In genomic region chr2:201237486-201238241, GRCh38 we compare ENCODE assay signal across 12 cellular contexts. TPM values are rescaled to one million over a fixed set of nuclear protein-coding genes. Genes with fewer than 3 reads are reported as not detected.
DNase-seq lines count a peak whose midpoint lies in the region; ATAC-seq and TF ChIP-seq lines count a peak whose summit lies in the region.
"Had no signal": no experiment of that assay in that cellular context is flagged by ENCODE, and none has a peak within 500 bp of the region (broad histone marks: within the 10 kb centered on the region; RNA-seq: fewer than 3 reads in every experiment).

No MANE protein-coding gene starts in this region.

- no peaks in the 10 kb centered on the region; the same call in 1 of the 2 replicates for H4K20me1 ChIP-seq in BLaER1

- WGBS in esophagus muscularis mucosa = 64% methylated on average over 7 of the region's 7 CpGs

- peaks cover 31% of the 10 kb centered on the region for H3K9me3 ChIP-seq in BLaER1
- no peaks in the 10 kb centered on the region for H3K9me3 ChIP-seq in T-helper 17 cell (ENCODE audit: control insufficient read depth, low read length, poor library complexity, severe bottlenecking)
- H3K9me3 ChIP-seq in esophagus muscularis mucosa = no peaks in the 10 kb centered on the region
- no peaks in the 10 kb centered on the region for H3K9me3 ChIP-seq in upper lobe of right lung

- intact Hi-C loops in esophagus muscularis mucosa (cut with DNase I) = loop anchor here (5.0 kb wide), 1 partner anchor 125 kb away; no protein-coding TSS in a partner anchor
- intact Hi-C loops in upper lobe of right lung (cut with DNase I) = loop anchor here (10.0 kb wide), 1 partner anchor 127 kb away; no protein-coding TSS in a partner anchor

- H3K4me3 Mint-ChIP-seq in T-helper 17 cell = peak overlapping the region; percentile 60

- H3K4me2 ChIP-seq in BLaER1 = peak overlapping the region; percentile 92

- TF ChIP-seq POLR2A in esophagus muscularis mucosa (IDR thresholded peaks at IDR 0.05; ENCODE audit: low read depth) = no peak

- peaks cover 43% of the 10 kb centered on the region for H3K4me1 ChIP-seq in BLaER1
- H3K4me1 ChIP-seq in esophagus muscularis mucosa = peaks cover 5 to 22% (median 17%) of the 10 kb centered on the region in 4 donors
- H3K4me1 ChIP-seq in upper lobe of right lung = peaks cover 44% of the 10 kb centered on the region

- H3K27ac ChIP-seq in BLaER1 = no peak overlapping the region
- no peak overlapping the region for H3K27ac ChIP-seq in esophagus muscularis mucosa (replicated peaks in 1 of 4)
- H3K27ac ChIP-seq in upper lobe of right lung = no peak overlapping the region

- TF ChIP-seq CTCF in esophagus muscularis mucosa (IDR thresholded peaks at IDR 0.05) (no peak), upper lobe of right lung (IDR thresholded peaks at IDR 0.05) (no peak)

- no peak overlapping the region for H3K9ac ChIP-seq in BLaER1

- peaks cover 19% of the 10 kb centered on the region for H3K36me3 Mint-ChIP-seq in T-helper 17 cell (ENCODE audit: low read depth)

- H3K4me3 ChIP-seq in BLaER1 = no peak overlapping the region
- H3K4me3 ChIP-seq in esophagus muscularis mucosa = no peak overlapping the region
- H3K4me3 ChIP-seq in upper lobe of right lung = no peak overlapping the region

- ATAC-seq in T-helper 17 cell = no peak
- no peak for ATAC-seq in GM18858 (IDR thresholded peaks at IDR 0.05; ENCODE audit: unreplicated experiment)
- no peak for ATAC-seq in upper lobe of right lung
- ATAC-seq: stimulated activated naive CD8-positive, alpha-beta T cell treated with anti-CD3 and anti-CD28 coated beads, Interleukin-15, Interleukin-2, amounts not matched to agents 100 U/mL and 50 U/mL, for 24 hours had no signal

- H3K27me3 ChIP-seq in BLaER1 (no peaks in the 10 kb centered on the region), esophagus muscularis mucosa (no peaks in the 10 kb centered on the region), upper lobe of right lung (no peaks in the 10 kb centered on the region)

- H3K4me1 Mint-ChIP-seq in T-helper 17 cell = peaks cover 36% of the 10 kb centered on the region

- H3K36me3 ChIP-seq in BLaER1 (peaks cover 44% of the 10 kb centered on the region), esophagus muscularis mucosa (no peaks in the 10 kb centered on the region), upper lobe of right lung (no peaks in the 10 kb centered on the region)

- no peak for TF ChIP-seq EP300 in esophagus muscularis mucosa (IDR thresholded peaks at IDR 0.05)

- DNase-seq in GF-D8 (lab: John Stamatoyannopoulos, UW) (peak; percentile 67), T-helper 17 cell (no peak), esophagus muscularis mucosa (ENCODE audit: extremely low spot score) (peak; percentile 88), NCI-H2227 treated with DMSO at 0.1 percent for 48 hours (lab: John Stamatoyannopoulos, UW) (no peak), 8988T (no peak), upper lobe of right lung (no peak)
- DNase-seq: COR-L47; NCI-H446; stimulated activated CD4-positive, alpha-beta T cell treated with anti-CD3 and anti-CD28 coated beads, Interleukin-4, amount 100 ng/mL, for 24 hours; stimulated activated naive CD8-positive, alpha-beta T cell treated with anti-CD3 and anti-CD28 coated beads, Interleukin-15, Interleukin-2, amounts not matched to agents 100 U/mL and 50 U/mL, for 24 hours had no signal

- peak overlapping the region; percentile 99 for H3K27ac Mint-ChIP-seq in T-helper 17 cell

- H3K27me3 Mint-ChIP-seq in T-helper 17 cell = no peaks in the 10 kb centered on the region

RNA-seq across cellular contexts. Expression of gene CASP8, which starts 22.7 kb away (rescaled TPM):
- total RNA-seq in T-helper 17 cell = 100 to 1,000 TPM; 191 to 201 TPM
- total RNA-seq in esophagus muscularis mucosa = 10 to 100 TPM in 1 of 4 donors, 1 to 10 TPM in 3; 4.9 to 17.9 (median 5.3) TPM
- 39.5 TPM for total RNA-seq in upper lobe of right lung

RNA-seq across cellular contexts. Expression of gene CASP10, which starts 54.7 kb away (rescaled TPM):
- 10 to 100 TPM; 16.4 to 21.2 TPM for total RNA-seq in T-helper 17 cell
- 1 to 10 TPM; 2.2 to 7.3 (median 4.3) TPM for total RNA-seq in esophagus muscularis mucosa
- 31.6 TPM for total RNA-seq in upper lobe of right lung

Comparison
In these comparisons a context has a peak if more than half of its experiments do, and no peak if none do; other contexts are left out.
1. DNase-seq: peak in GF-D8 (single experiment) and esophagus muscularis mucosa (single experiment); none in T-helper 17 cell (0 of 3), NCI-H2227 treated with DMSO at 0.1 percent for 48 hours (single experiment), 8988T (single experiment) and upper lobe of right lung (single experiment).